1 cellular context compared by ENCODE assay signal in the genomic region with DNA sequence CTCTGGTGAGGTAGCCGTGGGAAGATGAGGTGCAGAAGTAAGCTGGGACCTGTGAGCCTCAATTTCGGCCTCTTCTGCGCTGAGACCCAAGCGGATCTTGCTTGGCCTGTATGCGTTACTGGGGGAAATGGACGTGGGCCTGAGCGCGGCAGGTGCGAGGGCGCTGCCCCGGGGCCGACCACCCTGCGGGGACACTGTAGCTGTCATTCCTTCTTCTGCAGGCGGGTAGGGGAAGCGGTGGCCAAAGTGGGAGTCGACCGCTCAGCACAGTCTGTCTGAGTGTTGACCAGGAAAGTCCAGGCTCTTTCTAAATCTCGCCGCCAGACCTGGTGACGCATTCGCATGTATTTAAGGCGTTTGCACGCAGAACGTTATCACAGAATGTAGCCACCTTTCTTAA.
TF ChIP-seq lines count a peak whose summit lies in the region.

No MANE protein-coding gene starts in this region.

TF ChIP-seq in HepG2, 621 proteins besides CTCF, POLR2A, EP300 and RAD21:
- TF ChIP-seq, protein P1, sequence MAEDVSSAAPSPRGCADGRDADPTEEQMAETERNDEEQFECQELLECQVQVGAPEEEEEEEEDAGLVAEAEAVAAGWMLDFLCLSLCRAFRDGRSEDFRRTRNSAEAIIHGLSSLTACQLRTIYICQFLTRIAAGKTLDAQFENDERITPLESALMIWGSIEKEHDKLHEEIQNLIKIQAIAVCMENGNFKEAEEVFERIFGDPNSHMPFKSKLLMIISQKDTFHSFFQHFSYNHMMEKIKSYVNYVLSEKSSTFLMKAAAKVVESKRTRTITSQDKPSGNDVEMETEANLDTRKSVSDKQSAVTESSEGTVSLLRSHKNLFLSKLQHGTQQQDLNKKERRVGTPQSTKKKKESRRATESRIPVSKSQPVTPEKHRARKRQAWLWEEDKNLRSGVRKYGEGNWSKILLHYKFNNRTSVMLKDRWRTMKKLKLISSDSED (CRISPR knock-in tag; IDR thresholded peaks at IDR 0.05) = no peak
- no peak for TF ChIP-seq SP1 (IDR thresholded peaks at IDR 0.05)
- no peak for TF ChIP-seq SP1 (CRISPR knock-in tag; IDR thresholded peaks at IDR 0.05)
